In genomic region chr7:134949171-134949570, GRCh38 we compare ENCODE assay signal across 20 cellular contexts. TPM values are rescaled to one million over a fixed set of nuclear protein-coding genes. Genes with fewer than 3 reads are reported as not detected.
DNase-seq lines count a peak whose midpoint lies in the region; ATAC-seq, FAIRE-seq and TF ChIP-seq lines count a peak whose summit lies in the region.
"Had no signal": no experiment of that assay in that cellular context is flagged by ENCODE, and none has a peak within 500 bp of the region (broad histone marks: within the 10 kb centered on the region; RNA-seq: fewer than 3 reads in every experiment).

No MANE protein-coding gene starts in this region.

- no peak overlapping the region for H3K4me3 Mint-ChIP-seq in astrocyte (ENCODE audit: unreplicated experiment)

- no peaks in the 10 kb centered on the region for H3K9me3 ChIP-seq in astrocyte (ENCODE audit: insufficient read depth, low read depth, low read length)
- no peaks in the 10 kb centered on the region for H3K9me3 ChIP-seq in hepatocyte (ENCODE audit: low read depth)
- no peaks in the 10 kb centered on the region for H3K9me3 ChIP-seq in smooth muscle cell (replicated peaks; ENCODE audit: low read depth)
- H3K9me3 ChIP-seq: MG63, Peyer's patch had no signal

- no peaks in the 10 kb centered on the region for H3K9me3 Mint-ChIP-seq in astrocyte (ENCODE audit: unreplicated experiment)

- TF ChIP-seq POLR2A in GM18505 (IDR thresholded peaks at IDR 0.05; ENCODE audit: borderline replicate concordance, extremely low read depth, insufficient read depth, insufficient read length), result no peak

- H3K9me2 ChIP-seq in hepatocyte (replicated peaks; ENCODE audit: insufficient read depth), result no peaks in the 10 kb centered on the region

- no peak for ATAC-seq in HG03469 (IDR thresholded peaks at IDR 0.05; ENCODE audit: unreplicated experiment)
- no peak for ATAC-seq in GM18505 (IDR thresholded peaks at IDR 0.05; ENCODE audit: unreplicated experiment)
- ATAC-seq: HCT116 had no signal

- H3K79me2 ChIP-seq in ACC112 (ENCODE audit: control insufficient read depth, insufficient read depth, low read length, unreplicated experiment), result no peaks in the 10 kb centered on the region
- peaks cover 40% of the 10 kb centered on the region for H3K79me2 ChIP-seq in astrocyte (ENCODE audit: insufficient read depth, low read length)
- H3K79me2 ChIP-seq in hepatocyte, result no peaks in the 10 kb centered on the region
- H3K79me2 ChIP-seq in smooth muscle cell (ENCODE audit: low read depth), result peaks cover 26% of the 10 kb centered on the region

- peaks cover 60% of the 10 kb centered on the region for H3F3A ChIP-seq in smooth muscle cell (ENCODE audit: low read depth)

- H2AFZ ChIP-seq in ACC112 (ENCODE audit: low read length, unreplicated experiment) (no peak overlapping the region), astrocyte (ENCODE audit: low read depth, low read length) (no peak overlapping the region), hepatocyte (no peak overlapping the region), smooth muscle cell (ENCODE audit: low read depth) (no peak overlapping the region)

- no peak for DNase-seq in astrocyte (ENCODE audit: low read depth)
- no peak for DNase-seq in hepatocyte (ENCODE audit: low spot score)
- no peak for DNase-seq in smooth muscle cell (lab: John Stamatoyannopoulos, UW; ENCODE audit: unreplicated experiment)
- DNase-seq in T1000 (lab: John Stamatoyannopoulos, UW), result no peak
- no peak for DNase-seq in HuH-7 (ENCODE audit: low spot score)
- DNase-seq: COR-L47, DMS53, MG63, NCI-H1092 treated with DMSO at 0.1 percent for 48 hours, NCI-H1930, NCI-H2171 treated with DMSO at 0.1 percent for 48 hours, NCI-H510A, Peyer's patch, Right ventricle myocardium superior had no signal

- no peaks in the 10 kb centered on the region for H3K27me3 Mint-ChIP-seq in astrocyte (ENCODE audit: low read depth, unreplicated experiment)

- H3K36me3 ChIP-seq in ACC112 (ENCODE audit: insufficient read depth, low read length) (peaks cover 25% of the 10 kb centered on the region), astrocyte (ENCODE audit: insufficient read depth, low read length) (peaks cover 78% of the 10 kb centered on the region), hepatocyte (replicated peaks; ENCODE audit: insufficient read depth, low read depth) (no peaks in the 10 kb centered on the region), smooth muscle cell (ENCODE audit: low read depth) (peaks cover 36% of the 10 kb centered on the region)

- no peak for TF ChIP-seq CTCF in astrocyte (IDR thresholded peaks at IDR 0.05; ENCODE audit: insufficient read depth, low read depth, low read length)
- TF ChIP-seq CTCF in hepatocyte (IDR thresholded peaks at IDR 0.05; ENCODE audit: poor library complexity), result no peak
- no peak for TF ChIP-seq CTCF in smooth muscle cell (IDR thresholded peaks at IDR 0.05; ENCODE audit: borderline replicate concordance, insufficient read depth, poor library complexity, severe bottlenecking)

- no peak for FAIRE-seq in astrocyte (lab: Jason Lieb, UNC)

- 71% methylated on average over 3 of the region's 3 CpGs for WGBS in hepatocyte (ENCODE audit: low lambda C conversion rate, missing lambda C conversion rate)
- WGBS in smooth muscle cell (ENCODE audit: low lambda C conversion rate), result 79% methylated on average over 3 of the region's 3 CpGs

- peaks cover 10% of the 10 kb centered on the region for H3K4me1 ChIP-seq in ACC112 (ENCODE audit: control insufficient read depth, insufficient read depth, low read length, unreplicated experiment)
- no peaks in the 10 kb centered on the region for H3K4me1 ChIP-seq in astrocyte (ENCODE audit: insufficient read depth, low read length)
- H3K4me1 ChIP-seq in hepatocyte (ENCODE audit: insufficient read depth), result peaks cover 8% of the 10 kb centered on the region
- H3K4me1 ChIP-seq in smooth muscle cell (ENCODE audit: low read depth), result no peaks in the 10 kb centered on the region
- H3K4me1 ChIP-seq: Peyer's patch had no signal

- peaks cover 37% of the 10 kb centered on the region for H3K4me1 Mint-ChIP-seq in astrocyte (ENCODE audit: low read depth, unreplicated experiment)

- H4K20me1 ChIP-seq in astrocyte (ENCODE audit: insufficient read depth, low read length) (peaks cover 57% of the 10 kb centered on the region), hepatocyte (ENCODE audit: insufficient read depth, poor library complexity, severe bottlenecking) (no peaks in the 10 kb centered on the region), smooth muscle cell (ENCODE audit: low read depth) (peaks cover 52% of the 10 kb centered on the region)

- H3K4me2 ChIP-seq in astrocyte (ENCODE audit: low read length) (no peak overlapping the region), hepatocyte (no peak overlapping the region), smooth muscle cell (peak overlapping the region; percentile 15)
- H3K4me2 ChIP-seq: KMS-11 had no signal

- H3K27ac Mint-ChIP-seq in astrocyte (ENCODE audit: unreplicated experiment), result peak overlapping the region; percentile 89

- H3K9ac ChIP-seq in astrocyte (ENCODE audit: low read length), result no peak overlapping the region
- peak overlapping the region; percentile 22 for H3K9ac ChIP-seq in smooth muscle cell (ENCODE audit: low read depth)
- H3K9ac ChIP-seq: KMS-11 had no signal

- H3K27ac ChIP-seq in ACC112 (ENCODE audit: low read depth, low read length) (peak overlapping the region; percentile 54; the same call in 1 of the 2 replicates), astrocyte (ENCODE audit: low read depth, low read length) (peak overlapping the region; percentile 8), hepatocyte (peak overlapping the region; percentile 54), smooth muscle cell (ENCODE audit: low read depth) (peak overlapping the region; percentile 79)
- H3K27ac ChIP-seq: C4-2B, KMS-11, Peyer's patch had no signal

- H3K27me3 ChIP-seq in ACC112 (ENCODE audit: insufficient read depth, low read length) (no peaks in the 10 kb centered on the region), astrocyte (ENCODE audit: insufficient read depth, low read length) (no peaks in the 10 kb centered on the region), hepatocyte (no peaks in the 10 kb centered on the region), smooth muscle cell (ENCODE audit: low read depth) (no peaks in the 10 kb centered on the region)
- H3K27me3 ChIP-seq: MG63, Peyer's patch had no signal

- peaks cover 21% of the 10 kb centered on the region for H3K36me3 Mint-ChIP-seq in astrocyte (ENCODE audit: low read depth, unreplicated experiment)

- H3K4me3 ChIP-seq in ACC112 (ENCODE audit: low read depth, low read length) (no peak overlapping the region), astrocyte (ENCODE audit: insufficient read depth, low read depth, low read length) (no peak overlapping the region), hepatocyte (no peak overlapping the region), smooth muscle cell (no peak overlapping the region)
- H3K4me3 ChIP-seq: MG63, Peyer's patch had no signal

RNA-seq across cellular contexts. Expression of gene AGBL3, which starts 37.1 kb away (rescaled TPM):
- total RNA-seq in astrocyte, result 0.72 and 0.91 TPM in 2 replicates
- 4.4 and 6.4 TPM in 2 replicates for total RNA-seq in hepatocyte
- 2.3 and 3.4 TPM in 2 replicates for polyA plus RNA-seq in hepatocyte
- total RNA-seq in smooth muscle cell, result 2.5 and 5.1 TPM in 2 replicates
- polyA plus RNA-seq in smooth muscle cell, result 0.23 and 0.48 TPM in 2 replicates

Comparison
In these comparisons a context has a peak if more than half of its experiments do, and no peak if none do; other contexts are left out.
1. H3K27ac ChIP-seq: peak in every context shown above with its lines; median percentile 79 in smooth muscle cell; 54 in ACC112; 54 in hepatocyte; 8 in astrocyte.